8 cellular contexts compared by ENCODE assay signal in genomic region chr4:40656221-40656863, GRCh38. TPM values are rescaled to one million over a fixed set of nuclear protein-coding genes. Genes with fewer than 3 reads are reported as not detected.
DNase-seq lines count a peak whose midpoint lies in the region; ATAC-seq and TF ChIP-seq lines count a peak whose summit lies in the region.

No MANE protein-coding gene starts in this region.

- CTCF ChIA-PET in CD8-positive, alpha-beta T cell (lab: Charles Lee) = no interaction called here

- peaks cover 0 to 3% (median 0%) of the 10 kb centered on the region in 4 donors for H3K4me1 ChIP-seq in transverse colon
- H3K4me1 ChIP-seq in CD8-positive, alpha-beta T cell (ENCODE audit: insufficient read depth, low read length) = no peaks in the 10 kb centered on the region

- H3K27ac Mint-ChIP-seq in activated naive CD8-positive, alpha-beta T cell treated with anti-CD3 and anti-CD28 coated beads, Interleukin-2, amount 10 ng/mL, durations not matched to agents 7 days and 5 days = no peak overlapping the region
- H3K27ac Mint-ChIP-seq in activated naive CD8-positive, alpha-beta T cell treated with anti-CD3 and anti-CD28 coated beads for 36 hours = no peak overlapping the region
- H3K27ac Mint-ChIP-seq in CD8-positive, alpha-beta T cell = no peak overlapping the region

- H3K27me3 Mint-ChIP-seq in activated naive CD8-positive, alpha-beta T cell treated with anti-CD3 and anti-CD28 coated beads, Interleukin-2, amount 10 ng/mL, durations not matched to agents 7 days and 5 days = no peaks in the 10 kb centered on the region
- H3K27me3 Mint-ChIP-seq in activated naive CD8-positive, alpha-beta T cell treated with anti-CD3 and anti-CD28 coated beads for 36 hours = no peaks in the 10 kb centered on the region
- no peaks in the 10 kb centered on the region for H3K27me3 Mint-ChIP-seq in CD8-positive, alpha-beta T cell (ENCODE audit: low read depth)

- TF ChIP-seq EP300 in transverse colon (IDR thresholded peaks at IDR 0.05; ENCODE audit: low read depth) = no peak

- no peaks in the 10 kb centered on the region for H3K36me3 ChIP-seq in transverse colon
- H3K36me3 ChIP-seq in CD8-positive, alpha-beta T cell (ENCODE audit: insufficient read depth, low read length) = no peaks in the 10 kb centered on the region

- H3K9me3 Mint-ChIP-seq in activated naive CD8-positive, alpha-beta T cell treated with anti-CD3 and anti-CD28 coated beads, Interleukin-2, amount 10 ng/mL, durations not matched to agents 7 days and 5 days = no peaks in the 10 kb centered on the region
- H3K9me3 Mint-ChIP-seq in activated naive CD8-positive, alpha-beta T cell treated with anti-CD3 and anti-CD28 coated beads for 36 hours = no peaks in the 10 kb centered on the region
- H3K9me3 Mint-ChIP-seq in CD8-positive, alpha-beta T cell = no peaks in the 10 kb centered on the region

- in situ Hi-C loops in KBM-7 (cut with MboI; ENCODE audit: low pct_unique_long_range_greater_than_20kb, low sequenced_read_pairs) = no loop called here
- in situ Hi-C loops in transverse colon (cut with MboI; ENCODE audit: low pct_ligation_motif_present in 1 of 4, low pct_unique_long_range_greater_than_20kb in 1 of 4, low sequenced_read_pairs in 3 of 4) = no loop called here

- no peak overlapping the region for H3K4me3 ChIP-seq in transverse colon
- no peak overlapping the region for H3K4me3 ChIP-seq in CD8-positive, alpha-beta T cell (ENCODE audit: low read depth, low read length)

- intact Hi-C loops in transverse colon (cut with DNase I; ENCODE audit: low total_unique reads) = no loop called here
- intact Hi-C loops in CD8-positive, alpha-beta T cell (cut with DNase I, micrococcal nuclease) = no loop called here

- peaks cover 10% of the 10 kb centered on the region for H3K4me1 Mint-ChIP-seq in activated naive CD8-positive, alpha-beta T cell treated with anti-CD3 and anti-CD28 coated beads, Interleukin-2, amount 10 ng/mL, durations not matched to agents 7 days and 5 days
- peaks cover 5% of the 10 kb centered on the region for H3K4me1 Mint-ChIP-seq in activated naive CD8-positive, alpha-beta T cell treated with anti-CD3 and anti-CD28 coated beads for 36 hours
- H3K4me1 Mint-ChIP-seq in CD8-positive, alpha-beta T cell (ENCODE audit: low read depth) = no peaks in the 10 kb centered on the region

- H3K27ac ChIP-seq in transverse colon = peak overlapping the region in 1 of 4 donors; percentile 48
- no peak overlapping the region for H3K27ac ChIP-seq in CD8-positive, alpha-beta T cell (ENCODE audit: low read depth, low read length)

- POLR2A ChIA-PET in activated naive CD8-positive, alpha-beta T cell treated with anti-CD3 and anti-CD28 coated beads, Interleukin-2, amount 10 ng/mL, durations not matched to agents 7 days and 5 days (lab: Charles Lee) = interaction anchor here (0.6 to 0.7 kb wide), 2 partner anchors 14 to 490 kb away, joined by 3 to 4 read pairs; no protein-coding TSS in a partner anchor
- POLR2A ChIA-PET in CD8-positive, alpha-beta T cell (lab: Charles Lee) = interaction anchor here (0.6 kb wide), 1 partner anchor 26 kb away, joined by 3 read pairs; no protein-coding TSS in a partner anchor

- no peaks in the 10 kb centered on the region for H3K27me3 ChIP-seq in transverse colon
- H3K27me3 ChIP-seq in CD8-positive, alpha-beta T cell (ENCODE audit: insufficient read depth, low read length) = no peaks in the 10 kb centered on the region

- peak overlapping the region; percentile 19 for H3K4me3 Mint-ChIP-seq in activated naive CD8-positive, alpha-beta T cell treated with anti-CD3 and anti-CD28 coated beads, Interleukin-2, amount 10 ng/mL, durations not matched to agents 7 days and 5 days
- H3K4me3 Mint-ChIP-seq in activated naive CD8-positive, alpha-beta T cell treated with anti-CD3 and anti-CD28 coated beads for 36 hours = no peak overlapping the region
- no peak overlapping the region for H3K4me3 Mint-ChIP-seq in CD8-positive, alpha-beta T cell

- H3K9me3 ChIP-seq in transverse colon = no peaks in the 10 kb centered on the region
- no peaks in the 10 kb centered on the region for H3K9me3 ChIP-seq in CD8-positive, alpha-beta T cell (ENCODE audit: low read length)

- no peaks in the 10 kb centered on the region for H3K36me3 Mint-ChIP-seq in activated naive CD8-positive, alpha-beta T cell treated with anti-CD3 and anti-CD28 coated beads, Interleukin-2, amount 10 ng/mL, durations not matched to agents 7 days and 5 days
- no peaks in the 10 kb centered on the region for H3K36me3 Mint-ChIP-seq in activated naive CD8-positive, alpha-beta T cell treated with anti-CD3 and anti-CD28 coated beads for 36 hours
- no peaks in the 10 kb centered on the region for H3K36me3 Mint-ChIP-seq in CD8-positive, alpha-beta T cell

- ATAC-seq in activated naive CD8-positive, alpha-beta T cell treated with anti-CD3 and anti-CD28 coated beads, Interleukin-2, amount 10 ng/mL, durations not matched to agents 7 days and 5 days (ENCODE audit: low read depth) = peak; percentile 54
- peak; percentile 93 for ATAC-seq in HG02798 (IDR thresholded peaks at IDR 0.05; ENCODE audit: poor library complexity, unreplicated experiment)
- no peak for ATAC-seq in CD8-positive, alpha-beta T cell

- no peak for TF ChIP-seq POLR2A in transverse colon (IDR thresholded peaks at IDR 0.05)

- WGBS in transverse colon (ENCODE audit: low coverage in 1 of 2), 2 donors = 63 to 86% methylated on average over 4 to 9 of the region's 9 CpGs

- DNase-seq in activated naive CD8-positive, alpha-beta T cell treated with anti-CD3 and anti-CD28 coated beads, Interleukin-2, amount 10 ng/mL, durations not matched to agents 7 days and 5 days = no peak
- no peak for DNase-seq in activated naive CD8-positive, alpha-beta T cell treated with anti-CD3 and anti-CD28 coated beads for 36 hours
- DNase-seq in KBM-7 (peak; percentile 18), transverse colon (peak; percentile 20), HK-2 (ENCODE audit: unreplicated experiment) (no peak), pons (ENCODE audit: low spot score) (no peak)
- DNase-seq in CD8-positive, alpha-beta T cell = no peak

- TF ChIP-seq CTCF in transverse colon (IDR thresholded peaks at IDR 0.05) = no peak
- TF ChIP-seq CTCF in CD8-positive, alpha-beta T cell (IDR thresholded peaks at IDR 0.05) = no peak

RNA-seq across cellular contexts. Expression of gene RBM47, which starts 26.7 kb away (rescaled TPM):
- 1 to 10 TPM; 2.7 to 3.1 TPM for total RNA-seq in activated naive CD8-positive, alpha-beta T cell treated with anti-CD3 and anti-CD28 coated beads, Interleukin-2, amount 10 ng/mL, durations not matched to agents 7 days and 5 days
- total RNA-seq in activated naive CD8-positive, alpha-beta T cell treated with anti-CD3 and anti-CD28 coated beads for 36 hours = under 1 TPM; 0.16 to 0.22 TPM
- 100 to 1,000 TPM; 273 to 667 (median 572) TPM for total RNA-seq in transverse colon
- total RNA-seq in CD8-positive, alpha-beta T cell = not detected

Comparison
In these comparisons a context has a peak if more than half of its experiments do, and no peak if none do; other contexts are left out.
1. DNase-seq: peak in KBM-7 (single experiment) and transverse colon (single experiment); none in activated naive CD8-positive, alpha-beta T cell treated with anti-CD3 and anti-CD28 coated beads, Interleukin-2, amount 10 ng/mL, durations not matched to agents 7 days and 5 days (single experiment), activated naive CD8-positive, alpha-beta T cell treated with anti-CD3 and anti-CD28 coated beads for 36 hours (single experiment), HK-2 (single experiment), CD8-positive, alpha-beta T cell (0 of 7) and pons (single experiment).
2. RNA of gene RBM47, which starts 26.7 kb away (total RNA-seq): 273 to 667 TPM in transverse colon; 2.7 to 3.1 TPM in activated naive CD8-positive, alpha-beta T cell treated with anti-CD3 and anti-CD28 coated beads, Interleukin-2, amount 10 ng/mL, durations not matched to agents 7 days and 5 days, 0.16 to 0.22 TPM in activated naive CD8-positive, alpha-beta T cell treated with anti-CD3 and anti-CD28 coated beads for 36 hours and not detected in CD8-positive, alpha-beta T cell; every median in the first group is over 10 times any median in the second.